Comparison of ENCODE assay signal across 20 cellular contexts in the genomic region with DNA sequence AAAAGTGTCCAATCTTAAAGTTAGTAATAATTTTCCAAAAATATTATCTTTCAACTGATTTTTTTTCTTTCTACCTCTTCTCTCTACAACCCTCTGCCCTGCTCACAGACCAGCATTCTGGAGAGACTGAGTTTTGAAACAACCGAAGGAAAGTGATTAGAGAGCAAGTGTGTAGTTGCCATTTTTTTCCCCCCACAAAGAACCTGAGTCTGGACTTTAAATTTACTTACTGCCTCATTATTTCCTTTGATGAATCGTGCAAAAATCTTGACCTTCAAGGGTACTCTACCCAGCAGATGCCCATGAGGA.
DNase-seq lines count a peak whose midpoint lies in the region; ATAC-seq, FAIRE-seq and TF ChIP-seq lines count a peak whose summit lies in the region.
"Had no signal": no experiment of that assay in that cellular context is flagged by ENCODE, and none has a peak within 500 bp of the region (broad histone marks: within the 10 kb centered on the region; RNA-seq: fewer than 3 reads in every experiment).

No MANE protein-coding gene starts in this region.

- POLR2A ChIA-PET in A673 (lab: Charles Lee; ENCODE audit: low non-redundant PET) (no interaction called here), Panc1 (lab: Charles Lee) (no interaction called here)

- CTCF ChIA-PET in A673 (lab: Charles Lee) = no interaction called here
- CTCF ChIA-PET in Panc1 (lab: Charles Lee) = no interaction called here

- H3K27me3 ChIP-seq in A673 (replicated peaks; ENCODE audit: insufficient read depth, low read depth, low read length, poor library complexity) (no peaks in the 10 kb centered on the region), Panc1 (ENCODE audit: control insufficient read depth, insufficient read depth, low read length) (no peaks in the 10 kb centered on the region), HAP-1 (ENCODE audit: low read depth) (no peaks in the 10 kb centered on the region)
- H3K27me3 ChIP-seq: BE2C had no signal

- H3K27ac ChIP-seq in A673 (ENCODE audit: low read depth, low read length, poor library complexity, severe bottlenecking) (peak overlapping the region; percentile 22), Panc1 (ENCODE audit: low read length) (peak overlapping the region; percentile 84)
- H3K27ac ChIP-seq: RWPE1, SK-N-MC had no signal

- TF ChIP-seq POLR2A in H54 (IDR thresholded peaks at IDR 0.05; ENCODE audit: low read depth, low read length) = no peak

- peak overlapping the region in 2 of 3 experiments; percentile 11 to 44 for H3K27ac Mint-ChIP-seq in nephron
- H3K27ac Mint-ChIP-seq: CD14-positive monocyte, T-cell had no signal

- peaks cover 4% of the 10 kb centered on the region for H3K36me3 Mint-ChIP-seq in nephron (ENCODE audit: low read depth)
- H3K36me3 Mint-ChIP-seq: CD14-positive monocyte, T-cell had no signal

- peaks cover 30% of the 10 kb centered on the region for H3K4me1 Mint-ChIP-seq in nephron
- H3K4me1 Mint-ChIP-seq: CD14-positive monocyte, T-cell had no signal

- H3K4me3 Mint-ChIP-seq in nephron = no peak overlapping the region
- H3K4me3 Mint-ChIP-seq: CD14-positive monocyte, T-cell had no signal

- in situ Hi-C loops in Panc1 (cut with HindIII; ENCODE audit: low pct_unique_long_range_greater_than_20kb, low sequenced_read_pairs) (no loop called here), HAP-1 (cut with MboI; ENCODE audit: low sequenced_read_pairs) (no loop called here)

- DNase-seq in A673 (ENCODE audit: low spot score) (no peak), H54 (ENCODE audit: insufficient read length, low spot score) (no peak), Panc1 (ENCODE audit: low read depth, low spot score) (no peak), NCI-H446 treated with DMSO at 0.1 percent for 48 hours (lab: John Stamatoyannopoulos, UW) (no peak), AG08395 (ENCODE audit: low spot score) (no peak), HAP-1 (ENCODE audit: low spot score in 2 of 2) (no peak)
- DNase-seq: BE2C, KBM-7, MV-4-11, NCI-H1105, NCI-H1436 treated with DMSO at 0.1 percent for 48 hours, NCI-H2107, SHP77 treated with DMSO at 0.1 percent for 48 hours, T-cell had no signal

- peak; percentile 58 for ATAC-seq in Panc1
- ATAC-seq: A549, T-cell had no signal

- H3K27me3 Mint-ChIP-seq in nephron (ENCODE audit: low read depth) = no peaks in the 10 kb centered on the region

- H3K4me3 ChIP-seq in A673 (ENCODE audit: low read depth, low read length, poor library complexity, severe bottlenecking) (no peak overlapping the region), Panc1 (ENCODE audit: low read depth in 2 of 2, low read length in 2 of 2) (no peak overlapping the region), HAP-1 (no peak overlapping the region)
- H3K4me3 ChIP-seq: A549, SK-N-MC had no signal

- no TSS peak for BruUV-seq in A673 (replicated peaks; lab: Mats Ljungman, UMichigan)
- BruUV-seq in Panc1 (replicated peaks; lab: Mats Ljungman, UMichigan) = no TSS peak

- H3K36me3 ChIP-seq in A673 (ENCODE audit: insufficient read depth, low read length, poor library complexity, severe bottlenecking) = no peaks in the 10 kb centered on the region
- no peaks in the 10 kb centered on the region for H3K36me3 ChIP-seq in Panc1 (ENCODE audit: control insufficient read depth, insufficient read depth, low read length)
- H3K36me3 ChIP-seq in HAP-1 (replicated peaks) = no peaks in the 10 kb centered on the region
- H3K36me3 ChIP-seq: BE2C had no signal

- peaks cover 14% of the 10 kb centered on the region for H3K9me3 Mint-ChIP-seq in nephron
- H3K9me3 Mint-ChIP-seq: T-cell had no signal

- peaks cover 24% of the 10 kb centered on the region for H3K4me1 ChIP-seq in A673 (ENCODE audit: insufficient read depth, low read length, poor library complexity, severe bottlenecking)
- peaks cover 12% of the 10 kb centered on the region for H3K4me1 ChIP-seq in Panc1 (ENCODE audit: control insufficient read depth, insufficient read depth, low read length)
- H3K4me1 ChIP-seq in HAP-1 = no peaks in the 10 kb centered on the region
- H3K4me1 ChIP-seq: BE2C had no signal

- TF ChIP-seq CTCF in A673 (conservative IDR thresholded peaks at IDR 0.05; ENCODE audit: low read depth, low read length) (no peak), Panc1 (IDR thresholded peaks at IDR 0.05) (no peak), nephron (IDR thresholded peaks at IDR 0.05; ENCODE audit: unreplicated experiment in 3 of 3) (no peak)

- FAIRE-seq in H54 (lab: Jason Lieb, UNC) = peak; percentile 45
- FAIRE-seq: A549, HTR-8/SVneo had no signal

- peaks cover 12% of the 10 kb centered on the region for H3K9me3 ChIP-seq in A673 (ENCODE audit: low read depth, low read length, poor library complexity, severe bottlenecking)
- H3K9me3 ChIP-seq in Panc1 (ENCODE audit: control insufficient read depth, insufficient read depth, low read depth, low read length) = peaks cover 9% of the 10 kb centered on the region; the same call in 1 of the 2 replicates
- no peaks in the 10 kb centered on the region; the same call in 1 of the 2 replicates for H3K9me3 ChIP-seq in HAP-1
- H3K9me3 ChIP-seq: A549, BE2C had no signal

- intact Hi-C loops in A673 (cut with micrococcal nuclease; ENCODE audit: unreplicated experiment) (loop anchor here (1.0 to 5.0 kb wide), 4 partner anchors 161 to 834 kb away; no protein-coding TSS in a partner anchor), Panc1 (cut with micrococcal nuclease; ENCODE audit: unreplicated experiment) (loop anchor here (2.0 to 5.0 kb wide), 2 partner anchors 149 to 333 kb away; partner anchors contain the start of gene ITPRID2)
